21 cellular contexts compared by ENCODE assay signal in the genomic region with DNA sequence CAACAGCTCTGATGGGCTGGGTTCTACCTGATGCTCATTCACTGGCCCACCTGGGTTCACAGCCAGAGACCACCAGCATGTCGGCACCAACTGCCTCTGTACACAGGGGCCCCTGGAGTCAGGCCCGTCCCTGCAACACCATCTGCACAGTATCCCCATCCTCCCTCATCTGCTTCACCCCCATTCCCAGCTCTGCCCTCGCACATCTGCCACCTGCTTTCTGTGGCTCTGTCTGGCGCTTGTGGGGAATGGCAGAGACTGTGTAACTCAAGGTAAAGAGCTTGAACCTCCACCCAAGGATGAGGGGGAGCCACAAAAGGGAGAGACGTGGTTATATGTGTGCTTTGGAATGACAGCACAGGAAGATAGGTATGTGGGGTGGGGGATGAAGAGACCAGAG. TPM values are rescaled to one million over a fixed set of nuclear protein-coding genes. Genes with fewer than 3 reads are reported as not detected.
"Had no signal": no experiment of that assay in that cellular context is flagged by ENCODE, and none has a peak within 500 bp of the region (broad histone marks: within the 10 kb centered on the region; RNA-seq: fewer than 3 reads in every experiment).

No MANE protein-coding gene starts in this region.

- ATAC-seq: foreskin keratinocyte, left cardiac atrium, lower lobe of right lung, pancreas, right cardiac atrium had no signal

- H3K27me3 ChIP-seq: hepatocyte, pancreas, stomach, transverse colon had no signal

- H3K36me3 ChIP-seq: left ventricle myocardium inferior, lower lobe of right lung, pancreas, stomach, thoracic aorta, transverse colon had no signal

- H3K79me2 ChIP-seq: hepatocyte had no signal

- H3K27ac ChIP-seq: foreskin keratinocyte, hepatocyte, left ventricle myocardium inferior, lower lobe of right lung, pancreas, stomach, thoracic aorta, transverse colon had no signal

- H3K4me2 ChIP-seq: hepatocyte had no signal

- H3K27me3 Mint-ChIP-seq: memory B cell, progenitor cell of endocrine pancreas had no signal

- H3K4me3 Mint-ChIP-seq: memory B cell, nephron had no signal

- H3K4me3 ChIP-seq: hepatocyte, left ventricle myocardium inferior, lower lobe of right lung, pancreas, stomach, thoracic aorta, transverse colon had no signal

- FAIRE-seq: kidney, pancreas, small intestine had no signal

- H3K27ac Mint-ChIP-seq: memory B cell, nephron, progenitor cell of endocrine pancreas had no signal

- H2AFZ ChIP-seq: hepatocyte had no signal

- H3K36me3 Mint-ChIP-seq: memory B cell had no signal

- H3K4me1 ChIP-seq: foreskin keratinocyte, left ventricle myocardium inferior had no signal

- H3K9me3 Mint-ChIP-seq: memory B cell, nephron had no signal

- DNase-seq: dermis blood vessel endothelial cell; foreskin keratinocyte; kidney; left cardiac atrium; left ventricle myocardium inferior; lower lobe of right lung; midbrain; occipital lobe; pancreas; right cardiac atrium; stimulated activated CD4-positive, alpha-beta T cell treated with anti-CD3 and anti-CD28 coated beads, Interleukin-12 subunit alpha, Interleukin-12 subunit beta, amount 100 ng/mL, for 4 hours; stimulated activated naive CD4-positive, alpha-beta T cell; stomach; transverse colon had no signal

- H3K9me3 ChIP-seq: left ventricle myocardium inferior, lower lobe of right lung, pancreas, stomach, thoracic aorta, transverse colon had no signal

RNA-seq across cellular contexts. Expression of a gene that starts 27.2 kb away (rescaled TPM):
- total RNA-seq: epithelial cell of proximal tubule had no signal
